In genomic region chr12:12133259-12133658, GRCh38 we compare ENCODE assay signal across 20 cellular contexts.
"Had no signal": no experiment of that assay in that cellular context is flagged by ENCODE, and none has a peak within 500 bp of the region (broad histone marks: within the 10 kb centered on the region; RNA-seq: fewer than 3 reads in every experiment).

No MANE protein-coding gene starts in this region.

- H3K27ac Mint-ChIP-seq: naive thymus-derived CD8-positive, alpha-beta T cell had no signal

- H3K4me3 Mint-ChIP-seq: naive thymus-derived CD8-positive, alpha-beta T cell had no signal

- H3K27ac ChIP-seq: epithelial cell of prostate, esophagus muscularis mucosa, gastrocnemius medialis, heart right ventricle, ovary, stomach, thoracic aorta, transverse colon had no signal

- H3K4me1 Mint-ChIP-seq: naive thymus-derived CD8-positive, alpha-beta T cell had no signal

- H3K4me1 ChIP-seq: esophagus muscularis mucosa, gastrocnemius medialis, heart right ventricle, stomach had no signal

- H3K36me3 ChIP-seq: ovary had no signal

- H3K27me3 ChIP-seq: esophagus muscularis mucosa, gastrocnemius medialis, heart right ventricle, ovary, stomach, transverse colon had no signal

- H3K4me3 ChIP-seq: esophagus muscularis mucosa, gastrocnemius medialis, heart right ventricle, mucosa of descending colon, ovary, stomach, thoracic aorta, transverse colon had no signal

- H3K9me3 ChIP-seq: esophagus muscularis mucosa, gastrocnemius medialis, heart right ventricle, ovary, stomach, thoracic aorta, transverse colon had no signal

- H3K9me3 Mint-ChIP-seq: naive thymus-derived CD8-positive, alpha-beta T cell had no signal

- DNase-seq: effector memory CD4-positive, alpha-beta T cell; gastrocnemius medialis; heart right ventricle; hypothalamus; kidney; left cardiac atrium; mucosa of descending colon; naive thymus-derived CD8-positive, alpha-beta T cell; nucleus accumbens; ovary; right cardiac atrium; small intestine; stimulated activated CD4-positive, alpha-beta T cell treated with anti-CD3 and anti-CD28 coated beads, Interleukin-12 subunit alpha, Interleukin-12 subunit beta, amount 100 ng/mL, for 4 hours; stimulated activated naive CD4-positive, alpha-beta T cell; stomach; substantia nigra; transverse colon had no signal
